ENCODE assay signal across 13 cellular contexts in the genomic region with DNA sequence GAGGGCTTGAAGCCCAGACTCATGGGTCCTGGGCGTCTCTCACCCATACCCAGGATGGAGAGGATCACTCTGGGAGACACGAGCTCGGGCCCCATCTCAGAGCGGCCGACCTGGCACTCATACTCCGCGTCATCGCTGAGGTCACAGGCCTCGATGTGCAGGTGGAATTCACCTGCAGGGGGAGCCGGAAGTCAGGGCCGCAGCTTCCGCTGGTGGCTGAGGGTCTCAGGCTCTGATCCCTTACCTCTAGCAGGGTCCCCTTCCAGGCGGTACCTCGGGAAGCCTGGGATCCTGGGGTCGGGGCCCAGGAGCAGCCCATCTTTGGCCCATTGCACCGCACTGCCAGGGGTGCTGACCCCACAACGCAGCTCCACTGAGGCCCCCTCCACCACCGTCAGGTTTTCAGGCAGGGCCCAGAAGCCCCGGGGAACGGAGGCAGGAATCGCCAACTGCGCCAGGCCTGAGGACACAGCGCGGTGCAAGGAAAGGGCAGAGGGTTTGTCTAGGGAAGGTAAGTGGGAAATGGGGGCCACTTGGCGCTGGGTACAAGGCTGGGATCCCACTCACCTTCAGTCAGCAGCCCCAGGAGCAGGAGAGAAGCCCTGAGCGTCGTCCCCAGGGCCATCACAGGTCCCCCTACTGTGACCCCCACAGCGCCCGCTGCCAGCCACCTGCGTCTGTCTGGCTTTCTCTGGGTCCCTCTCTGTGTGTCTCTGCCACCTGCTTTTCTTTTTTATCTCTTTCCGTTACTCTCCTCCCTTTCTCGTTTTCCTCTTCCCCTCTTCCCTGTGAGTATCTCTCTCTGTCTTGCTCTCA. TPM values are rescaled to one million over a fixed set of nuclear protein-coding genes. Genes with fewer than 3 reads are reported as not detected.
DNase-seq lines count a peak whose midpoint lies in the region; TF ChIP-seq lines count a peak whose summit lies in the region.
"Had no signal": no experiment of that assay in that cellular context is flagged by ENCODE, and none has a peak within 500 bp of the region (broad histone marks: within the 10 kb centered on the region; RNA-seq: fewer than 3 reads in every experiment).

No MANE protein-coding gene starts in this region.

- intact Hi-C loops in mammary epithelial cell (cut with micrococcal nuclease): no loop called here

- H3K9me3 ChIP-seq in mammary epithelial cell (replicated peaks; ENCODE audit: insufficient read depth, low read length): no peaks in the 10 kb centered on the region
- H3K9me3 ChIP-seq: SJCRH30 had no signal

- dilution Hi-C loops in mammary epithelial cell (cut with HindIII; ENCODE audit: low sequenced_read_pairs): loop anchor here (5.0 to 10.0 kb wide), 7 partner anchors 44 to 567 kb away; partner anchors contain the start of gene HAMP

- TF ChIP-seq CTCF in GM12873 (IDR thresholded peaks at IDR 0.05; ENCODE audit: insufficient read depth, low read depth, low read length, missing control alignments): peak; percentile 10
- TF ChIP-seq CTCF in kidney epithelial cell (IDR thresholded peaks at IDR 0.05; ENCODE audit: insufficient read depth, low read length, poor library complexity, severe bottlenecking): peak; percentile 16
- TF ChIP-seq CTCF in mammary epithelial cell (conservative IDR thresholded peaks at IDR 0.05 in 1 of 2, IDR thresholded peaks at IDR 0.05 in 1 of 2; ENCODE audit: extremely low read depth in 1 of 2, insufficient read depth in 1 of 2, low read depth in 1 of 2, low read length in 2 of 2): no peak

- H3K27me3 ChIP-seq in kidney epithelial cell (ENCODE audit: control insufficient read depth, insufficient read depth, low read length): peaks cover 49% of the 10 kb centered on the region
- peaks cover 6% of the 10 kb centered on the region for H3K27me3 ChIP-seq in mammary epithelial cell (ENCODE audit: insufficient read depth, low read length)

- in situ Hi-C loops in mammary epithelial cell (cut with MboI; ENCODE audit: low sequenced_read_pairs in 2 of 2): no loop called here

- no peaks in the 10 kb centered on the region for H4K20me1 ChIP-seq in mammary epithelial cell (ENCODE audit: insufficient read depth, low read length)

- no peak overlapping the region for H3K4me2 ChIP-seq in mammary epithelial cell (ENCODE audit: insufficient read depth, low read depth, low read length)

- H3K79me2 ChIP-seq in mammary epithelial cell (ENCODE audit: insufficient read depth, low read length): no peaks in the 10 kb centered on the region

- no peak overlapping the region for H2AFZ ChIP-seq in mammary epithelial cell (ENCODE audit: low read depth, low read length)

- H3K27ac Mint-ChIP-seq in immature natural killer cell: peak overlapping the region in 1 of 6 donors; percentile 40

- no peaks in the 10 kb centered on the region for H3K36me3 Mint-ChIP-seq in immature natural killer cell

- 55% methylated on average over 21 of the region's 32 CpGs for WGBS in mammary epithelial cell (ENCODE audit: low coverage, missing lambda C conversion rate)

- CTCF ChIA-PET in mammary epithelial cell (lab: Charles Lee; ENCODE audit: low non-redundant PET): no interaction called here

- H3K9ac ChIP-seq in mammary epithelial cell (ENCODE audit: insufficient read depth, low read length): no peak overlapping the region

- BruUV-seq in mammary epithelial cell (replicated peaks; lab: Mats Ljungman, UMichigan): no TSS peak

- peaks cover under 1 to 4% of the 10 kb centered on the region in 2 donors for H3K4me1 Mint-ChIP-seq in immature natural killer cell

- H3K4me1 ChIP-seq in mammary epithelial cell (ENCODE audit: insufficient read depth, low read length): peaks cover 3% of the 10 kb centered on the region
- H3K4me1 ChIP-seq: SJCRH30 had no signal

- H3K27ac ChIP-seq in substantia nigra (ENCODE audit: low read depth, low read length, poor library complexity, severe bottlenecking) (no peak overlapping the region), mammary epithelial cell (ENCODE audit: insufficient read depth, low read depth, low read length) (no peak overlapping the region)
- H3K27ac ChIP-seq: SJCRH30 had no signal

- H3K36me3 ChIP-seq in kidney epithelial cell (ENCODE audit: control insufficient read depth, insufficient read depth, low read length): no peaks in the 10 kb centered on the region
- H3K36me3 ChIP-seq in mammary epithelial cell (ENCODE audit: insufficient read depth, low read length): no peaks in the 10 kb centered on the region
- H3K36me3 ChIP-seq: SJCRH30 had no signal

- H3K4me3 ChIP-seq in kidney epithelial cell (ENCODE audit: low read depth, low read length) (no peak overlapping the region), mammary epithelial cell (replicated peaks in 1 of 3; ENCODE audit: insufficient read depth in 1 of 3, low read depth in 2 of 3, low read length in 3 of 3) (no peak overlapping the region)
- H3K4me3 ChIP-seq: SJCRH30 had no signal

- H3K4me3 Mint-ChIP-seq in immature natural killer cell: no peak overlapping the region

- peak; percentile 55 for DNase-seq in NCI-H748 (lab: John Stamatoyannopoulos, UW; ENCODE audit: unreplicated experiment)
- no peak for DNase-seq in kidney epithelial cell (ENCODE audit: low read depth)
- no peak for DNase-seq in substantia nigra (lab: John Stamatoyannopoulos, UW)
- DNase-seq in mammary epithelial cell: no peak
- no peak for DNase-seq in immature natural killer cell
- DNase-seq: activated CD4-positive, alpha-beta T cell treated with anti-CD3 and anti-CD28 coated beads, Interleukin-2, amount 50 U/mL, for 4 hours; aorta; left cardiac atrium; NCI-H2081; right cardiac atrium; SJCRH30 had no signal

- H3K9me3 Mint-ChIP-seq in immature natural killer cell: peaks cover 0 to 1% (median 0%) of the 10 kb centered on the region in 6 donors

- H3K27me3 Mint-ChIP-seq in immature natural killer cell (ENCODE audit: low read depth in 3 of 3): peaks cover 16 to 27% (median 22%) of the 10 kb centered on the region in 3 donors

RNA-seq across cellular contexts. Expression of gene NPHS1, which starts 0.9 kb away (rescaled TPM):
- total RNA-seq in kidney epithelial cell (0.68 and 0.92 TPM in 2 replicates), mammary epithelial cell (not detected)
- polyA plus RNA-seq in mammary epithelial cell (not detected), immature natural killer cell (not detected)
- polyA minus RNA-seq in mammary epithelial cell: not detected
- total RNA-seq: aorta, left cardiac atrium, right cardiac atrium, SJCRH30 had no signal
- polyA plus RNA-seq: aorta, esophagus, right cardiac atrium had no signal

RNA-seq across cellular contexts. Expression of gene KIRREL2, which starts 5.3 kb away (rescaled TPM):
- 0.50 and 1.0 TPM in 2 replicates for total RNA-seq in kidney epithelial cell
- total RNA-seq in mammary epithelial cell: not detected
- polyA plus RNA-seq in mammary epithelial cell: 0.02 TPM
- polyA minus RNA-seq in mammary epithelial cell: not detected
- polyA plus RNA-seq in immature natural killer cell: under 1 TPM in 1 of 3 donors, not detected in 2; 0.19 TPM
- total RNA-seq: aorta, right cardiac atrium, SJCRH30 had no signal
- polyA plus RNA-seq: right cardiac atrium had no signal

RNA-seq across cellular contexts. Expression of gene APLP1, which starts 17.0 kb away (rescaled TPM):
- total RNA-seq in kidney epithelial cell (6.3 and 9.3 TPM in 2 replicates), mammary epithelial cell (1 to 10 TPM; 4.8 to 9.5 TPM)
- polyA plus RNA-seq in mammary epithelial cell (4.4 TPM), immature natural killer cell (under 1 TPM in 1 of 3 donors, not detected in 2; 0.72 TPM)
- not detected for polyA minus RNA-seq in mammary epithelial cell

RNA-seq across cellular contexts. Expression of gene PRODH2, which starts 38.8 kb away (rescaled TPM):
- total RNA-seq in kidney epithelial cell: not detected in 2 replicates
- not detected for total RNA-seq in mammary epithelial cell
- polyA plus RNA-seq in mammary epithelial cell: not detected
- not detected for polyA minus RNA-seq in mammary epithelial cell
- polyA plus RNA-seq in immature natural killer cell: not detected
- total RNA-seq: aorta, left cardiac atrium, right cardiac atrium, SJCRH30 had no signal
- polyA plus RNA-seq: aorta, esophagus, right cardiac atrium had no signal

RNA-seq across cellular contexts. Expression of gene NFKBID, which starts 48.9 kb away (rescaled TPM):
- 6.1 and 6.2 TPM in 2 replicates for total RNA-seq in kidney epithelial cell
- total RNA-seq in mammary epithelial cell: 10 to 100 TPM; 10.4 to 11.5 TPM
- 4.5 TPM for polyA plus RNA-seq in mammary epithelial cell
- 15.6 TPM for polyA minus RNA-seq in mammary epithelial cell
- polyA plus RNA-seq in immature natural killer cell: 1 to 10 TPM; 2.7 to 8.0 (median 2.9) TPM

Comparison
In these comparisons a context has a peak if more than half of its experiments do, and no peak if none do; other contexts are left out.
1. CTCF ChIP-seq: peak in GM12873 (single experiment) and kidney epithelial cell (single experiment); none in mammary epithelial cell (0 of 2).